8 cellular contexts compared by ENCODE assay signal in the genomic region with DNA sequence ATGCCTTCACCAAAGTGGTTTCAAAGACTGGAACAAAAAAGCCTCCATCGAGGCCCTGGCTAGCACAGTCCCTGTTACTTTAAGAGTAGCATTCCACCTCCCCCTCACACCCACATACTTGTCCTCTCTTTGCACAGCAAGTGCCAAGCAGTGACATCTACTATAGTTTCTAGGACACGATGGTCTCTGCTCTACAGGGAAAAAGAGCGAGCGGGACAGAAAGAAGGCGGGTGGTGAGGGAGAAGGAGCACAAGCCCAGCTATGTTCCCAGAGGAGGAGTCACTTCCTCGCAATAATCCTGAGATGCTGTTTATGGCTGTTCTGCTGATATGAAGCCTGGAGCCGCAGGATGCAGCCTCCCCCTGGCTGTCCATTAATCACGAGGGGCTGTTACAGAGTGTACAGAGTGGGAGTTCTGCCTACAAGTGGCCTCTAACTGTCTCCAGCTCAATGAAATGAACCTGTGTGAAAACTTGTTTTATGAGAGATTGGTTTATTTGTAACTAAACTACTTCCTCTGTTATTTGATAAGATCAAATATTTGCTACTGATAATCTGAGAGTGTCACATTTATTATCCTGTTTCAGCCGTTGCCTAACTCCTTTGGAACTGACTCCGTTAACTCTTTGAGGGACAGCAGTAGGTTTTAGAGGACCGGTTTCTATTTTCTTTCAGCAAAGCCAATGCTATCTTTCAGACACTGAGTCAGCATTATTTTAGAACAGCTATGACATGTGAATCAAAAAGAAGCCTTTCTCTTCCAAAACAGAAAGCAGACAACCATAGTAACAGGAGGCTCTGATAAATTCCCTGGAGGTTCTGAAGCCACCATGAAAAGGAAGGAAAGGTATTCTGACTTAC.
A peak's percentile ranks its signal among the peaks of the same experiment; 100 is the strongest.
DNase-seq lines count a peak whose midpoint lies in the region; ATAC-seq and TF ChIP-seq lines count a peak whose summit lies in the region.

No MANE protein-coding gene starts in this region.

- no peaks in the 10 kb centered on the region for H4K20me1 ChIP-seq in GM23338 (replicated peaks; ENCODE audit: insufficient read depth)

- peak overlapping the region; percentile 61 for H3K27ac Mint-ChIP-seq in GM23338
- no peak overlapping the region for H3K27ac Mint-ChIP-seq in activated CD8-positive, alpha-beta T cell treated with anti-CD3 and anti-CD28 coated beads for 36 hours

- H3K27ac ChIP-seq in GM23338 (ENCODE audit: low read depth) (no peak overlapping the region), psoas muscle (peak overlapping the region; percentile 84)

- H3K9me3 Mint-ChIP-seq in GM23338 = no peaks in the 10 kb centered on the region
- H3K9me3 Mint-ChIP-seq in activated CD8-positive, alpha-beta T cell treated with anti-CD3 and anti-CD28 coated beads for 36 hours = no peaks in the 10 kb centered on the region

- POLR2A ChIA-PET in activated CD8-positive, alpha-beta T cell treated with anti-CD3 and anti-CD28 coated beads for 36 hours (lab: Charles Lee) = no interaction called here

- H3K4me2 ChIP-seq in GM23338 = peak overlapping the region; percentile 7

- H3K9me2 ChIP-seq in GM23338 (ENCODE audit: insufficient read depth) = no peaks in the 10 kb centered on the region

- peak; percentile 28 for DNase-seq in GM23338 (ENCODE audit: low spot score)
- DNase-seq in adipocyte (ENCODE audit: low read depth) = peak; percentile 55
- DNase-seq in left cardiac atrium = peak; percentile 56
- peak; percentile 36 to 73 for DNase-seq in psoas muscle
- no peak for DNase-seq in activated CD8-positive, alpha-beta T cell treated with anti-CD3 and anti-CD28 coated beads for 36 hours
- DNase-seq in stimulated activated CD4-positive, alpha-beta T cell treated with anti-CD3 and anti-CD28 coated beads, Interleukin-4, amount 100 ng/mL, for 1 hour = no peak

- H3K4me1 ChIP-seq in GM23338 (ENCODE audit: insufficient read depth) (peaks cover 41% of the 10 kb centered on the region), adipocyte (ENCODE audit: control insufficient read depth, insufficient read depth, low read length) (peaks cover 39% of the 10 kb centered on the region), psoas muscle (peaks cover 28% of the 10 kb centered on the region)

- H3K9ac ChIP-seq in adipocyte (ENCODE audit: low read length) = peak overlapping the region; percentile 86

- H3K36me3 ChIP-seq in GM23338 (ENCODE audit: insufficient read depth) (no peaks in the 10 kb centered on the region), adipocyte (ENCODE audit: control insufficient read depth, insufficient read depth, low read length, severe bottlenecking) (no peaks in the 10 kb centered on the region), psoas muscle (ENCODE audit: insufficient read depth in 1 of 2, low read depth in 1 of 2) (no peaks in the 10 kb centered on the region)

- CTCF ChIA-PET in activated CD8-positive, alpha-beta T cell treated with anti-CD3 and anti-CD28 coated beads for 36 hours (lab: Charles Lee) = interaction anchor here (1.1 kb wide), 1 partner anchor 12 kb away, joined by 3 read pairs; no protein-coding TSS in a partner anchor

- H3K9me3 ChIP-seq in adipocyte (ENCODE audit: control insufficient read depth, low read length) (no peaks in the 10 kb centered on the region), psoas muscle (no peaks in the 10 kb centered on the region)

- H3K27me3 ChIP-seq in GM23338 (ENCODE audit: insufficient read depth) (no peaks in the 10 kb centered on the region), adipocyte (replicated peaks; ENCODE audit: control insufficient read depth, insufficient read depth, low read length) (no peaks in the 10 kb centered on the region), psoas muscle (ENCODE audit: insufficient read depth in 3 of 3, low read length in 2 of 3) (no peaks in the 10 kb centered on the region)

- H3K4me3 ChIP-seq in GM23338 (no peak overlapping the region), adipocyte (ENCODE audit: low read length) (peak overlapping the region; percentile 85), psoas muscle (peak overlapping the region; percentile 55)

- H2AFZ ChIP-seq in GM23338 = peak overlapping the region; percentile 44; the same call in 1 of the 2 replicates

- H3K36me3 Mint-ChIP-seq in GM23338 (ENCODE audit: low read depth) = no peaks in the 10 kb centered on the region
- H3K36me3 Mint-ChIP-seq in activated CD8-positive, alpha-beta T cell treated with anti-CD3 and anti-CD28 coated beads for 36 hours (ENCODE audit: low read depth) = no peaks in the 10 kb centered on the region

- ATAC-seq in GM23338 = peak; percentile 79
- ATAC-seq in left cardiac atrium = peak; percentile 90 to 92
- ATAC-seq in psoas muscle = peak; percentile 81 to 96 (median 93)
- no peak for ATAC-seq in activated CD8-positive, alpha-beta T cell treated with anti-CD3 and anti-CD28 coated beads for 36 hours
- no peak for ATAC-seq in GM21619 (IDR thresholded peaks at IDR 0.05; ENCODE audit: unreplicated experiment)
- no peak for ATAC-seq in GM19397 (IDR thresholded peaks at IDR 0.05; ENCODE audit: unreplicated experiment)

- H3F3A ChIP-seq in GM23338 (replicated peaks; ENCODE audit: low read depth) = no peaks in the 10 kb centered on the region

- peak overlapping the region; percentile 40; the same call in 2 of the 3 replicates for H3K4me3 Mint-ChIP-seq in GM23338
- H3K4me3 Mint-ChIP-seq in activated CD8-positive, alpha-beta T cell treated with anti-CD3 and anti-CD28 coated beads for 36 hours = no peak overlapping the region

- TF ChIP-seq CTCF in GM23338 (conservative IDR thresholded peaks at IDR 0.05; ENCODE audit: low read depth in 2 of 2) (no peak), psoas muscle (IDR thresholded peaks at IDR 0.05) (no peak)
- TF ChIP-seq CTCF in activated CD8-positive, alpha-beta T cell treated with anti-CD3 and anti-CD28 coated beads for 36 hours (IDR thresholded peaks at IDR 0.05) = no peak

- peaks cover 11% of the 10 kb centered on the region for H3K27me3 Mint-ChIP-seq in GM23338 (ENCODE audit: insufficient read depth, low read depth, poor library complexity)
- H3K27me3 Mint-ChIP-seq in activated CD8-positive, alpha-beta T cell treated with anti-CD3 and anti-CD28 coated beads for 36 hours = no peaks in the 10 kb centered on the region

- 1 to 6% (median 2%) methylated on average over 11 of the region's 11 CpGs for WGBS in psoas muscle, 3 donors

- intact Hi-C loops in left cardiac atrium (cut with DNase I) (loop anchor here (5.0 to 10.0 kb wide), 3 partner anchors 86 to 209 kb away; a partner anchor contains a TSS), psoas muscle (cut with DNase I) (loop anchor here (5.0 kb wide), 1 partner anchor 204 kb away; no protein-coding TSS in a partner anchor)
- intact Hi-C loops in activated CD8-positive, alpha-beta T cell treated with anti-CD3 and anti-CD28 coated beads for 36 hours (cut with micrococcal nuclease) = no loop called here

- H3K4me1 Mint-ChIP-seq in GM23338 = peaks cover 42% of the 10 kb centered on the region
- H3K4me1 Mint-ChIP-seq in activated CD8-positive, alpha-beta T cell treated with anti-CD3 and anti-CD28 coated beads for 36 hours (ENCODE audit: low read depth) = no peaks in the 10 kb centered on the region

- H3K79me2 ChIP-seq in GM23338 (replicated peaks; ENCODE audit: insufficient read depth) = no peaks in the 10 kb centered on the region

TF ChIP-seq in GM23338, 12 proteins besides CTCF, POLR2A, EP300 and RAD21 (continues in another document):
- TF ChIP-seq EZH2 (IDR thresholded peaks at IDR 0.05; ENCODE audit: low read depth, unreplicated experiment) (no peak), EZH2phosphoT487 (IDR thresholded peaks at IDR 0.05; ENCODE audit: unreplicated experiment) (no peak), STAT1 (IDR thresholded peaks at IDR 0.05; ENCODE audit: unreplicated experiment) (no peak)

Comparison
In these comparisons a context has a peak if more than half of its experiments do, and no peak if none do; other contexts are left out.
1. ATAC-seq: peak in GM23338 (single experiment), left cardiac atrium (2 of 2) and psoas muscle (4 of 4); none in activated CD8-positive, alpha-beta T cell treated with anti-CD3 and anti-CD28 coated beads for 36 hours (single experiment), GM21619 (single experiment) and GM19397 (single experiment).
2. DNase-seq: peak in GM23338 (single experiment), adipocyte (single experiment), left cardiac atrium (single experiment) and psoas muscle (2 of 2); none in activated CD8-positive, alpha-beta T cell treated with anti-CD3 and anti-CD28 coated beads for 36 hours (single experiment) and stimulated activated CD4-positive, alpha-beta T cell treated with anti-CD3 and anti-CD28 coated beads, Interleukin-4, amount 100 ng/mL, for 1 hour (single experiment).